Comparison of ENCODE assay signal across 11 cellular contexts in the genomic region with DNA sequence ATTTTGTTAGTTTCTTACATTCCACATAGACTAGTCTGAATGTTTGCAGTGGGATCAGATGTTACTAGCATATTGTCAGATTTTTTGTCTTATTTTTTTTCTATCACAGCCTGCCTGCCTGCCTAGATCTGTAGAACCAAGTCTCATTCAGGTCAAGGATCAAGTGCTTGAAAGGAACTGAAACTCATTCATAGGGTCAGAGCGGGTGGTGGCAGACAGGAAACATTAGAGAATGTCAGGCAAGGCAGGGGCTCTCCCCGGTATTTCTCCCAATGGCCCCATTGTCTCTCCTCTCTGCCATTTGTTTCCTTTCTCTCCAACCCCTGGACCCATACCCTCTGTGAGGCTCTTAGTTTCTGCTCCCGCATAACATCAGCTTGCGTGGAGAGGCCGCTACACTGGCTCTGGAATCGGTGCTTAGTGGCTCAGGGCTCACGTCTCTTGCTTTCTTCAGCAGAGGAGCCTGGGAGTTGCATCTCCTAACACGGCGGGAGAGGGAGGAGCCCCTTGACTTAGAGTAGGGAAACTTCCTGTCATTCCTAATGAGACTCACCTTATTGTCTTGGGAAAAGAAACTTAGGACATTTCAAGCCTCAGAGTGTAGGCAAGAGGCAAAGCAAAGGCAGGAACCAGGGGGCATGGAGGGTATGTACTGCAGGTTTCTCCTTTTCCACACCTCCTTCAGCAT. TPM values are rescaled to one million over a fixed set of nuclear protein-coding genes. Genes with fewer than 3 reads are reported as not detected.
DNase-seq lines count a peak whose midpoint lies in the region; ATAC-seq and TF ChIP-seq lines count a peak whose summit lies in the region.
"Had no signal": no experiment of that assay in that cellular context is flagged by ENCODE, and none has a peak within 500 bp of the region (broad histone marks: within the 10 kb centered on the region; RNA-seq: fewer than 3 reads in every experiment).

No MANE protein-coding gene starts in this region.

- peak; percentile 86 for ATAC-seq in GM19395 (IDR thresholded peaks at IDR 0.05; ENCODE audit: unreplicated experiment)
- ATAC-seq in HG03025 (IDR thresholded peaks at IDR 0.05; ENCODE audit: low FRiP score, unreplicated experiment), result peak; percentile 92
- ATAC-seq: Panc1 had no signal

- no peak overlapping the region for H3K4me2 ChIP-seq in OCI-LY7 (ENCODE audit: low read length)

- DNase-seq in GM10248 (ENCODE audit: extremely low spot score) (peak; percentile 72), OCI-LY7 (ENCODE audit: low spot score) (peak; percentile 44), A673 (ENCODE audit: low spot score) (no peak), H7 (no peak), NCI-H748 treated with DMSO at 0.1 percent for 48 hours (lab: John Stamatoyannopoulos, UW) (no peak)
- no peak for DNase-seq in activated CD4-positive, alpha-beta T cell treated with anti-CD3 and anti-CD28 coated beads for 1 hour
- DNase-seq: activated CD8-positive, alpha-beta memory T cell treated with anti-CD3 and anti-CD28 coated beads, Interleukin-2, amount 50 U/mL, for 48 hours; CD4-positive, alpha-beta memory T cell had no signal

- H3K27ac ChIP-seq in OCI-LY7 (ENCODE audit: low read depth, low read length, poor library complexity, severe bottlenecking), result no peak overlapping the region
- H3K27ac ChIP-seq in A673 (ENCODE audit: low read depth, low read length, poor library complexity, severe bottlenecking), result no peak overlapping the region

- H3K9me3 ChIP-seq in OCI-LY7 (ENCODE audit: low read length) (no peaks in the 10 kb centered on the region), A673 (ENCODE audit: low read depth, low read length, poor library complexity, severe bottlenecking) (no peaks in the 10 kb centered on the region)

- H3K27me3 ChIP-seq in A673 (replicated peaks; ENCODE audit: insufficient read depth, low read depth, low read length, poor library complexity), result no peaks in the 10 kb centered on the region
- H3K27me3 ChIP-seq in H7 (ENCODE audit: control insufficient read depth, insufficient read depth, low read length), result no peaks in the 10 kb centered on the region

- H3K9me2 ChIP-seq in OCI-LY7 (ENCODE audit: insufficient read depth, low read length), result no peaks in the 10 kb centered on the region

- TF ChIP-seq CTCF in GM10248 (IDR thresholded peaks at IDR 0.05; ENCODE audit: control extremely low read depth, extremely low read depth, low read depth, missing control alignments), result no peak
- no peak for TF ChIP-seq CTCF in OCI-LY7 (conservative IDR thresholded peaks at IDR 0.05; ENCODE audit: low read length)
- TF ChIP-seq CTCF in A673 (conservative IDR thresholded peaks at IDR 0.05; ENCODE audit: low read depth, low read length), result no peak

- no peaks in the 10 kb centered on the region for H3K79me2 ChIP-seq in OCI-LY7 (ENCODE audit: insufficient read depth, low read depth, low read length)

- no peaks in the 10 kb centered on the region for H4K20me1 ChIP-seq in OCI-LY7 (ENCODE audit: insufficient read depth, low read length)

- intact Hi-C loops in OCI-LY7 (cut with micrococcal nuclease; ENCODE audit: unreplicated experiment), result no loop called here
- intact Hi-C loops in A673 (cut with micrococcal nuclease; ENCODE audit: unreplicated experiment), result no loop called here

- H3K4me1 ChIP-seq in OCI-LY7 (ENCODE audit: insufficient read depth, low read length, poor library complexity, severe bottlenecking), result peaks cover 4% of the 10 kb centered on the region
- peaks cover 4% of the 10 kb centered on the region for H3K4me1 ChIP-seq in A673 (ENCODE audit: insufficient read depth, low read length, poor library complexity, severe bottlenecking)

- H2AFZ ChIP-seq in OCI-LY7 (ENCODE audit: low read length), result no peak overlapping the region

- CTCF ChIA-PET in GM10248 (lab: Yijun Ruan, JAX) (no interaction called here), OCI-LY7 (lab: Charles Lee; ENCODE audit: unreplicated experiment) (no interaction called here), A673 (lab: Charles Lee) (no interaction called here)

- H3K4me3 ChIP-seq in OCI-LY7 (ENCODE audit: low read depth, low read length, poor library complexity, severe bottlenecking), result no peak overlapping the region
- H3K4me3 ChIP-seq in A673 (ENCODE audit: low read depth, low read length, poor library complexity, severe bottlenecking), result no peak overlapping the region
- no peak overlapping the region for H3K4me3 ChIP-seq in H7 (ENCODE audit: insufficient read depth, low read depth, low read length)

- BruUV-seq in OCI-LY7 (replicated peaks; lab: Mats Ljungman, UMichigan), result no TSS peak
- BruUV-seq in A673 (replicated peaks; lab: Mats Ljungman, UMichigan), result no TSS peak

- POLR2A ChIA-PET in GM10248 (lab: Yijun Ruan, JAX), result no interaction called here
- POLR2A ChIA-PET in OCI-LY7 (lab: Charles Lee), result no interaction called here
- POLR2A ChIA-PET in A673 (lab: Charles Lee; ENCODE audit: low non-redundant PET), result no interaction called here

- H3K36me3 ChIP-seq in OCI-LY7 (ENCODE audit: insufficient read depth, low read length) (no peaks in the 10 kb centered on the region), A673 (ENCODE audit: insufficient read depth, low read length, poor library complexity, severe bottlenecking) (no peaks in the 10 kb centered on the region), H7 (replicated peaks; ENCODE audit: control insufficient read depth, insufficient read depth, low read length) (no peaks in the 10 kb centered on the region)

RNA-seq across cellular contexts. Expression of gene SPATA13, which starts 35.6 kb away (rescaled TPM):
- 3.8 and 6.6 TPM in 2 replicates for total RNA-seq in OCI-LY7 (2014; rRNA removed; shearing (Covaris generic))
- 32.0 and 32.4 TPM in 2 replicates for total RNA-seq in OCI-LY7 (2022)
- 55.4 and 58.2 TPM in 2 replicates for total RNA-seq in A673 (2021)
- 14.8 and 19.4 TPM in 2 replicates for total RNA-seq in H7 (2014; rRNA removed; shearing (Covaris generic))

Comparison
In these comparisons a context has a peak if more than half of its experiments do, and no peak if none do; other contexts are left out.
1. DNase-seq: peak in GM10248 (single experiment) and OCI-LY7 (single experiment); none in A673 (single experiment), H7 (single experiment), activated CD4-positive, alpha-beta T cell treated with anti-CD3 and anti-CD28 coated beads for 1 hour (single experiment) and NCI-H748 treated with DMSO at 0.1 percent for 48 hours (single experiment).